In the genomic region with DNA sequence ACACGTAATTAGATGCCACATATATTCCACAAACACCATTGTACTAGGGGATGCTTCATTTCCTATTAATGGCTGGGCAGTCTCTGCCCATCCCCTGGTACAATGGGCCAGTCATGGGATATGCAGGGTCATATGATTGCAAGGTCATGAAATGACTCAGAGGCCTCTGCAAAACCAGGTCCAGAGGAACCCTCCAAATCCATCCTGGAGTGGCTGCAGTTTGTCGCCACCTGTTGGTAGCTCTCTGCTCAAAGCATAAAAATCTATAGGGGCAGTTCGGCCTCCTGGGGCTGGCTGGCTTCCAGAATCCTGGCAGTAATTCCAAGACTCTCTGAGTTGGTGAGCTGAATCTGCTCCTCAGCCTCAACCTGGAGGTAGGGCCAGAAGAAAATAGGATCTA, we compare ENCODE assay signal across 9 cellular contexts. TPM values are rescaled to one million over a fixed set of nuclear protein-coding genes. Genes with fewer than 3 reads are reported as not detected.
DNase-seq lines count a peak whose midpoint lies in the region; ATAC-seq and TF ChIP-seq lines count a peak whose summit lies in the region.
"Had no signal": no experiment of that assay in that cellular context is flagged by ENCODE, and none has a peak within 500 bp of the region (broad histone marks: within the 10 kb centered on the region; RNA-seq: fewer than 3 reads in every experiment).

No MANE protein-coding gene starts in this region.

- H3K9me2 ChIP-seq in OCI-LY7 (ENCODE audit: insufficient read depth, low read length), result no peaks in the 10 kb centered on the region

- no peaks in the 10 kb centered on the region for H3K79me2 ChIP-seq in OCI-LY7 (ENCODE audit: insufficient read depth, low read depth, low read length)

- H3K9me3 Mint-ChIP-seq in activated naive CD4-positive, alpha-beta T cell treated with anti-CD3 and anti-CD28 coated beads, Interleukin-2, amount 50 U/mL, for 72 hours, result no peaks in the 10 kb centered on the region
- peaks cover 0 to 8% (median 0%) of the 10 kb centered on the region in 9 donors for H3K9me3 Mint-ChIP-seq in naive thymus-derived CD8-positive, alpha-beta T cell

- H3K27ac ChIP-seq in OCI-LY7 (ENCODE audit: low read depth, low read length, poor library complexity, severe bottlenecking), result no peak overlapping the region
- H3K27ac ChIP-seq: upper lobe of left lung had no signal

- POLR2A ChIA-PET in OCI-LY7 (lab: Charles Lee), result no interaction called here
- POLR2A ChIA-PET in naive thymus-derived CD8-positive, alpha-beta T cell (lab: Charles Lee), result no interaction called here

- H3K4me3 Mint-ChIP-seq in naive thymus-derived CD8-positive, alpha-beta T cell, result no peak overlapping the region

- BruUV-seq in OCI-LY7 (replicated peaks; lab: Mats Ljungman, UMichigan), result no TSS peak

- TF ChIP-seq CTCF in GM12865 (IDR thresholded peaks at IDR 0.05; ENCODE audit: insufficient read depth, low read depth, low read length, missing control alignments), result peak; percentile 11
- peak; percentile 71 for TF ChIP-seq CTCF in OCI-LY7 (conservative IDR thresholded peaks at IDR 0.05; ENCODE audit: low read length)

- no peaks in the 10 kb centered on the region for H3K27me3 Mint-ChIP-seq in naive thymus-derived CD8-positive, alpha-beta T cell

- no peak overlapping the region for H3K4me2 ChIP-seq in OCI-LY7 (ENCODE audit: low read length)

- no peaks in the 10 kb centered on the region for H3K9me3 ChIP-seq in OCI-LY7 (ENCODE audit: low read length)
- H3K9me3 ChIP-seq: upper lobe of left lung had no signal

- H2AFZ ChIP-seq in OCI-LY7 (ENCODE audit: low read length), result no peak overlapping the region

- peak; percentile 43 to 77 for ATAC-seq in activated naive CD4-positive, alpha-beta T cell treated with anti-CD3 and anti-CD28 coated beads, Interleukin-2, amount 50 U/mL, for 72 hours
- ATAC-seq in naive thymus-derived CD8-positive, alpha-beta T cell, result no peak
- ATAC-seq in HG03139 (IDR thresholded peaks at IDR 0.05; ENCODE audit: unreplicated experiment) (no peak), HG02852 (IDR thresholded peaks at IDR 0.05; ENCODE audit: unreplicated experiment) (no peak), GM19035 (IDR thresholded peaks at IDR 0.05; ENCODE audit: unreplicated experiment) (no peak)

- H3K4me3 ChIP-seq in GM12865 (ENCODE audit: low read depth, low read length) (no peak overlapping the region), OCI-LY7 (ENCODE audit: low read depth, low read length, poor library complexity, severe bottlenecking) (no peak overlapping the region)
- H3K4me3 ChIP-seq: upper lobe of left lung had no signal

- CTCF ChIA-PET in OCI-LY7 (lab: Charles Lee; ENCODE audit: unreplicated experiment), result no interaction called here

- DNase-seq in GM12865 (ENCODE audit: low read depth) (peak; percentile 13), OCI-LY7 (ENCODE audit: low spot score) (peak; percentile 9), GF-D8 (lab: John Stamatoyannopoulos, UW) (no peak)
- peak in 1 of 2 donors; percentile 14 for DNase-seq in activated naive CD4-positive, alpha-beta T cell treated with anti-CD3 and anti-CD28 coated beads, Interleukin-2, amount 50 U/mL, for 72 hours (ENCODE audit: low spot score in 2 of 2)
- peak in 6 of 10 donors; percentile 12 to 59 (median 19) for DNase-seq in naive thymus-derived CD8-positive, alpha-beta T cell

- H4K20me1 ChIP-seq in OCI-LY7 (ENCODE audit: insufficient read depth, low read length), result no peaks in the 10 kb centered on the region

- H3K27ac Mint-ChIP-seq in activated naive CD4-positive, alpha-beta T cell treated with anti-CD3 and anti-CD28 coated beads, Interleukin-2, amount 50 U/mL, for 72 hours, result no peak overlapping the region
- no peak overlapping the region for H3K27ac Mint-ChIP-seq in naive thymus-derived CD8-positive, alpha-beta T cell

- no peaks in the 10 kb centered on the region for H3K36me3 ChIP-seq in OCI-LY7 (ENCODE audit: insufficient read depth, low read length)
- H3K36me3 ChIP-seq: upper lobe of left lung had no signal

- intact Hi-C loops in OCI-LY7 (cut with micrococcal nuclease; ENCODE audit: unreplicated experiment), result no loop called here

- no peaks in the 10 kb centered on the region for H3K4me1 Mint-ChIP-seq in naive thymus-derived CD8-positive, alpha-beta T cell

- peaks cover 0 to 5% of the 10 kb centered on the region in 2 donors for H3K36me3 Mint-ChIP-seq in activated naive CD4-positive, alpha-beta T cell treated with anti-CD3 and anti-CD28 coated beads, Interleukin-2, amount 50 U/mL, for 72 hours
- H3K36me3 Mint-ChIP-seq in naive thymus-derived CD8-positive, alpha-beta T cell, result peaks cover 0 to 6% (median 1%) of the 10 kb centered on the region in 3 donors

- no peaks in the 10 kb centered on the region for H3K4me1 ChIP-seq in OCI-LY7 (ENCODE audit: insufficient read depth, low read length, poor library complexity, severe bottlenecking)
- H3K4me1 ChIP-seq: upper lobe of left lung had no signal

RNA-seq across cellular contexts. Expression of a gene that starts 22.9 kb away (rescaled TPM):
- 8.8 and 21.1 TPM in 2 replicates for total RNA-seq in OCI-LY7 (2014; rRNA removed; shearing (Covaris generic))
- 25.7 and 28.6 TPM in 2 replicates for total RNA-seq in OCI-LY7 (2022)
- total RNA-seq in activated naive CD4-positive, alpha-beta T cell treated with anti-CD3 and anti-CD28 coated beads, Interleukin-2, amount 50 U/mL, for 72 hours, result 10 to 100 TPM in 1 of 2 donors, 1 to 10 TPM in 1; 4.3 to 14.1 TPM
- total RNA-seq in naive thymus-derived CD8-positive, alpha-beta T cell, result 10 to 100 TPM in 1 of 2 experiments, 1 to 10 TPM in 1; 8.6 to 10.0 TPM
- 10 to 100 TPM in 2 of 3 donors, 1 to 10 TPM in 1; 9.5 to 12.0 (median 11.4) TPM for polyA plus RNA-seq in naive thymus-derived CD8-positive, alpha-beta T cell

RNA-seq across cellular contexts. Expression of a gene that starts 23.4 kb away (rescaled TPM):
- 15.2 and 16.3 TPM in 2 replicates for total RNA-seq in OCI-LY7 (2014; rRNA removed; shearing (Covaris generic))
- 40.3 and 47.0 TPM in 2 replicates for total RNA-seq in OCI-LY7 (2022)
- 1 to 10 TPM in 1 of 2 donors, under 1 TPM in 1; 0.39 to 1.1 TPM for total RNA-seq in activated naive CD4-positive, alpha-beta T cell treated with anti-CD3 and anti-CD28 coated beads, Interleukin-2, amount 50 U/mL, for 72 hours
- total RNA-seq in naive thymus-derived CD8-positive, alpha-beta T cell, result under 1 TPM; 0.52 to 0.55 TPM
- polyA plus RNA-seq in naive thymus-derived CD8-positive, alpha-beta T cell, result under 1 TPM; 0.56 to 0.66 (median 0.63) TPM

Comparison
In these comparisons a context has a peak if more than half of its experiments do, and no peak if none do; other contexts are left out.
1. ATAC-seq: peak in activated naive CD4-positive, alpha-beta T cell treated with anti-CD3 and anti-CD28 coated beads, Interleukin-2, amount 50 U/mL, for 72 hours (2 of 2); none in naive thymus-derived CD8-positive, alpha-beta T cell (0 of 2), HG03139 (single experiment), HG02852 (single experiment) and GM19035 (single experiment).
2. RNA of a gene that starts 23.4 kb away (total RNA-seq): 15.2 to 47.0 TPM in OCI-LY7; 0.39 to 1.1 TPM in activated naive CD4-positive, alpha-beta T cell treated with anti-CD3 and anti-CD28 coated beads, Interleukin-2, amount 50 U/mL, for 72 hours and 0.52 to 0.55 TPM in naive thymus-derived CD8-positive, alpha-beta T cell; every median in the first group is over 4 times any median in the second.